In the genomic region with DNA sequence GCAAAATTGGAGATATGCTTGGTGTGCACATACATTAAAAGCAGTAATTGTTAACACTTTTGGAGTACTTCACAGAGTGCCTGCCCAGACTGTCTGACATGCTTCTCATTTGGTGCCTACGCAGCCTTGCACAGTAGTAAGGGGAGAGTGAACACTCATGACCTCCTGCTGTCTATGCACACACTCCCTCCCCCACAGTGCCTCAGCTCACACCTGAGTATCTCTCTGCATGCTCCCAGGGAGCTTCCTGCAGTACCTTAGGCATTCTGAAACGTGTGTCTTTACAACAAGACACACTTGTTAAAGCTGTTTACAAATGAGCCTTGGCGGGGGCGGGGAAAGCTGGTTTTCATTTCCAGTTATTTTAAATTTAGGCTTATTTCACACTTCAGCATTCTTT, we compare ENCODE assay signal across 15 cellular contexts.
DNase-seq lines count a peak whose midpoint lies in the region; ATAC-seq and TF ChIP-seq lines count a peak whose summit lies in the region.
"Had no signal": no experiment of that assay in that cellular context is flagged by ENCODE, and none has a peak within 500 bp of the region (broad histone marks: within the 10 kb centered on the region; RNA-seq: fewer than 3 reads in every experiment).

No MANE protein-coding gene starts in this region.

- no peak for TF ChIP-seq CTCF in VCaP (conservative IDR thresholded peaks at IDR 0.05)

- peak overlapping the region; percentile 85 for H3K27ac Mint-ChIP-seq in memory B cell
- H3K27ac Mint-ChIP-seq: activated naive CD8-positive, alpha-beta T cell treated with anti-CD3 and anti-CD28 coated beads, Interleukin-2, amount 10 ng/mL, durations not matched to agents 7 days and 5 days had no signal

- H3K4me1 Mint-ChIP-seq in memory B cell: peaks cover 77% of the 10 kb centered on the region

- no peaks in the 10 kb centered on the region for H3K9me3 Mint-ChIP-seq in memory B cell
- H3K9me3 Mint-ChIP-seq: activated naive CD8-positive, alpha-beta T cell treated with anti-CD3 and anti-CD28 coated beads, Interleukin-2, amount 10 ng/mL, durations not matched to agents 7 days and 5 days had no signal

- peaks cover 5% of the 10 kb centered on the region for H3K36me3 Mint-ChIP-seq in memory B cell
- H3K36me3 Mint-ChIP-seq: activated naive CD8-positive, alpha-beta T cell treated with anti-CD3 and anti-CD28 coated beads, Interleukin-2, amount 10 ng/mL, durations not matched to agents 7 days and 5 days had no signal

- peak overlapping the region; percentile 60 for H3K27ac ChIP-seq in VCaP
- H3K27ac ChIP-seq: colonic mucosa, neutrophil, RWPE1 had no signal

- H3K4me3 Mint-ChIP-seq in memory B cell: peak overlapping the region; percentile 75
- H3K4me3 Mint-ChIP-seq: activated naive CD8-positive, alpha-beta T cell treated with anti-CD3 and anti-CD28 coated beads, Interleukin-2, amount 10 ng/mL, durations not matched to agents 7 days and 5 days had no signal

- ATAC-seq in memory B cell (ENCODE audit: low read depth) (no peak), HG02852 (IDR thresholded peaks at IDR 0.05; ENCODE audit: unreplicated experiment) (no peak)

- peak; percentile 32 for DNase-seq in DMS53 (lab: John Stamatoyannopoulos, UW)
- DNase-seq in DMS53 treated with DMSO at 0.1 percent for 48 hours (lab: John Stamatoyannopoulos, UW; ENCODE audit: unreplicated experiment): no peak
- peak; percentile 30 for DNase-seq in COLO668 (lab: John Stamatoyannopoulos, UW; ENCODE audit: unreplicated experiment)
- DNase-seq in memory B cell (ENCODE audit: low spot score in 2 of 2): no peak
- no peak for DNase-seq in LoVo (ENCODE audit: low spot score)
- no peak for DNase-seq in GM19240 (ENCODE audit: insufficient read length, low spot score)
- DNase-seq: 8988T; activated naive CD8-positive, alpha-beta T cell treated with anti-CD3 and anti-CD28 coated beads, Interleukin-2, amount 10 ng/mL, durations not matched to agents 7 days and 5 days; colonic mucosa; islet precursor cell; NCI-H1930 had no signal

- no peaks in the 10 kb centered on the region for H3K27me3 Mint-ChIP-seq in memory B cell
- H3K27me3 Mint-ChIP-seq: activated naive CD8-positive, alpha-beta T cell treated with anti-CD3 and anti-CD28 coated beads, Interleukin-2, amount 10 ng/mL, durations not matched to agents 7 days and 5 days had no signal

Comparison
In these comparisons a context has a peak if more than half of its experiments do, and no peak if none do; other contexts are left out.
1. DNase-seq: peak in DMS53 (single experiment) and COLO668 (single experiment); none in DMS53 treated with DMSO at 0.1 percent for 48 hours (single experiment), memory B cell (0 of 2), LoVo (single experiment) and GM19240 (single experiment).